Comparison of ENCODE assay signal across 8 cellular contexts in the genomic region with DNA sequence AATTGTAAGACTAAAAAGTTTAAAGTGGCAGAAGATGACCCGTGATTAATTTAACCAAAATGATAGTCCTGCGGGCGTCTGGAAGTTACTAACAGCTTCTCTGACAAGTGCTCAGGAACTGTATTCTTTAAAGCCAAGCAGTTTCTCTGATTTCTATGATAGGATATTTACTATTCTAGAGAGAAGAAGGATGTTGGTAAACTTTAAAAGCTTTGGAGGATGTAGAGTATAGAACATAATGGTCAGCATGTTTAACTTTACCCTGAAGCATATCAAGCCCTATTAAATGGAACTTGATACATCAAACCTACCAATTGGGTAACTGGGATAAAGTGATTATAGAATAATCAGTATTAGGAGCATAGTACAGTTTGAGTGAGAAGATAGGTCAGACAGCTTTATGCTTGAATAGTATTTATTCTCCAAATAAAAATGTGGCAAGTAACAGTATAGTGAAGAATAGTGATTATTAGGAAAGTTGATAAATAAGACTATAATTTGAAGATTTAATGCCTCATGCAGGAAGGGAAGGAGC. TPM values are rescaled to one million over a fixed set of nuclear protein-coding genes. Genes with fewer than 3 reads are reported as not detected.
A peak's percentile ranks its signal among the peaks of the same experiment; 100 is the strongest.
DNase-seq lines count a peak whose midpoint lies in the region; ATAC-seq, FAIRE-seq and TF ChIP-seq lines count a peak whose summit lies in the region.

No MANE protein-coding gene starts in this region.

- H3K9me3 ChIP-seq in PC-9 (ENCODE audit: insufficient read depth, low read depth) (no peaks in the 10 kb centered on the region), esophagus muscularis mucosa (no peaks in the 10 kb centered on the region), gastrocnemius medialis (no peaks in the 10 kb centered on the region)

- peak overlapping the region; percentile 96; the same call in 1 of the 2 replicates for H2AFZ ChIP-seq in PC-9

- TF ChIP-seq CTCF in PC-9 (conservative IDR thresholded peaks at IDR 0.05) (no peak), esophagus muscularis mucosa (IDR thresholded peaks at IDR 0.05) (no peak), gastrocnemius medialis (IDR thresholded peaks at IDR 0.05 in 4 of 5, conservative IDR thresholded peaks at IDR 0.05 in 1 of 5) (no peak)

- ATAC-seq in gastrocnemius medialis (no peak), HG03159 (IDR thresholded peaks at IDR 0.05; ENCODE audit: unreplicated experiment) (no peak)

- TF ChIP-seq POLR2A in GM12892 (IDR thresholded peaks at IDR 0.05; ENCODE audit: low read depth, low read length) (no peak), esophagus muscularis mucosa (IDR thresholded peaks at IDR 0.05; ENCODE audit: low read depth) (no peak), gastrocnemius medialis (IDR thresholded peaks at IDR 0.05) (no peak)

- in situ Hi-C loops in gastrocnemius medialis (cut with MboI; ENCODE audit: low sequenced_read_pairs in 4 of 4) = loop anchor here in 3 of 4 donors (25.0 kb wide), 3 partner anchors 275 to 950 kb away; a partner anchor contains a TSS
- in situ Hi-C loops in KBM-7 (cut with MboI; ENCODE audit: low pct_unique_long_range_greater_than_20kb, low sequenced_read_pairs) = no loop called here

- CTCF ChIA-PET in PC-9 (lab: Charles Lee) = interaction anchor here (0.7 kb wide), 1 partner anchor 447 kb away, joined by 3 read pairs; no protein-coding TSS in a partner anchor

- DNase-seq in GM12892 (ENCODE audit: insufficient read length) = no peak
- no peak for DNase-seq in PC-9
- DNase-seq in esophagus muscularis mucosa (ENCODE audit: extremely low spot score) = no peak
- DNase-seq in gastrocnemius medialis = no peak
- DNase-seq in globus pallidus (ENCODE audit: low spot score) = no peak
- DNase-seq in DMS79 (lab: John Stamatoyannopoulos, UW) = no peak
- no peak for DNase-seq in KBM-7

- POLR2A ChIA-PET in PC-9 (lab: Charles Lee; ENCODE audit: unreplicated experiment) = interaction anchor here (0.6 kb wide), 1 partner anchor 47 kb away, joined by 3 read pairs; no protein-coding TSS in a partner anchor

- peak overlapping the region; percentile 98 for H3K4me2 ChIP-seq in PC-9

- H3K79me2 ChIP-seq in PC-9 (ENCODE audit: low read depth) = peaks cover 57% of the 10 kb centered on the region

- 5% methylated on average over 3 of the region's 3 CpGs for WGBS in esophagus muscularis mucosa

- intact Hi-C loops in PC-9 (cut with micrococcal nuclease; ENCODE audit: unreplicated experiment) = loop anchor here (5.0 to 10.0 kb wide), 2 partner anchors 150 to 278 kb away; a partner anchor contains a TSS
- intact Hi-C loops in esophagus muscularis mucosa (cut with DNase I) = loop anchor here (5.0 kb wide), 1 partner anchor 950 kb away; a partner anchor contains a TSS
- intact Hi-C loops in gastrocnemius medialis (cut with DNase I; ENCODE audit: low total_unique reads) = loop anchor here (5.0 kb wide), 1 partner anchor 140 kb away; no protein-coding TSS in a partner anchor

- no TSS peak for BruUV-seq in PC-9 (replicated peaks; lab: Mats Ljungman, UMichigan)

- peak overlapping the region; percentile 65 for H3K4me3 ChIP-seq in PC-9
- H3K4me3 ChIP-seq in esophagus muscularis mucosa = peak overlapping the region; percentile 79 to 85 (median 82)
- peak overlapping the region; percentile 76 to 84 (median 78) for H3K4me3 ChIP-seq in gastrocnemius medialis

- H3K36me3 ChIP-seq in PC-9 (ENCODE audit: low read depth) = no peaks in the 10 kb centered on the region
- no peaks in the 10 kb centered on the region for H3K36me3 ChIP-seq in esophagus muscularis mucosa
- H3K36me3 ChIP-seq in gastrocnemius medialis = no peaks in the 10 kb centered on the region

- H3K27me3 ChIP-seq in PC-9 (ENCODE audit: insufficient read depth, low read depth) = no peaks in the 10 kb centered on the region
- H3K27me3 ChIP-seq in esophagus muscularis mucosa = no peaks in the 10 kb centered on the region
- no peaks in the 10 kb centered on the region for H3K27me3 ChIP-seq in gastrocnemius medialis

- peak; percentile 9 for FAIRE-seq in GM12892 (lab: Jason Lieb, UNC)

- no peaks in the 10 kb centered on the region for H4K20me1 ChIP-seq in PC-9 (ENCODE audit: insufficient read depth)

- H3K9me2 ChIP-seq in PC-9 (ENCODE audit: insufficient read depth) = no peaks in the 10 kb centered on the region

- peaks cover 11% of the 10 kb centered on the region for H3F3A ChIP-seq in PC-9 (ENCODE audit: insufficient read depth, low read depth)

- TF ChIP-seq EP300 in esophagus muscularis mucosa (IDR thresholded peaks at IDR 0.05) = no peak

- H3K4me1 ChIP-seq in PC-9 (replicated peaks; ENCODE audit: insufficient read depth) (peaks cover 26% of the 10 kb centered on the region), esophagus muscularis mucosa (peaks cover 32 to 66% (median 41%) of the 10 kb centered on the region in 4 donors), gastrocnemius medialis (peaks cover 48 to 56% of the 10 kb centered on the region in 2 donors)

- H3K27ac ChIP-seq in PC-9 = no peak overlapping the region
- H3K27ac ChIP-seq in esophagus muscularis mucosa (replicated peaks in 1 of 4) = peak overlapping the region; percentile 10 to 96 (median 96)
- peak overlapping the region; percentile 78 to 90 (median 86) for H3K27ac ChIP-seq in gastrocnemius medialis

RNA-seq across cellular contexts. Expression of a gene that starts 1.8 kb away (rescaled TPM):
- 18.7 TPM for polyA plus RNA-seq in GM12892 (2012; ENCODE audit: missing spikeins)
- 21.8 and 30.2 TPM in 2 replicates for total RNA-seq in PC-9 (2021)
- 10 to 100 TPM in 2 of 4 donors, 1 to 10 TPM in 2; 9.6 to 12.2 (median 10.1) TPM for total RNA-seq in esophagus muscularis mucosa
- total RNA-seq in gastrocnemius medialis = 1 to 10 TPM; 3.9 to 7.6 (median 4.9) TPM
